ENCODE assay signal across 9 cellular contexts in the genomic region with DNA sequence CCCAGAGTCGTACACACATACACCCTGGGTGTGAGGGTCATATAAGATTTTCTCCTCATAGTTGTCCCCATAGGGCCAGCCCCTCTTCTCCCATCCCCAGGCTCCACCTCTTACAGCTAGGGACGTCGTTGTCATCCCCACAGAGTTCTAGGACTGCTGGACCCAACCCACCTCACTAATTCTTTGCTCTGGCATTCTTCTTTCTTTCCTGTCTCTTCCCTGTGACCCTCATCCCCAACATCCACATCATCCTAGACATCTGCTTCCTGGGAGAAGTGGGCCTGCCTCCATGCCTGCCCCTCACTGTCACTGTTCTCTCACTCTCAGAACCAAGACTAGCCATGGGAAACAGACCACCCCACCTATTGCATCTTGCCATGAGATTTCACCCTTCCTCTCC. TPM values are rescaled to one million over a fixed set of nuclear protein-coding genes. Genes with fewer than 3 reads are reported as not detected.
DNase-seq lines count a peak whose midpoint lies in the region; ATAC-seq and TF ChIP-seq lines count a peak whose summit lies in the region.
"Had no signal": no experiment of that assay in that cellular context is flagged by ENCODE, and none has a peak within 500 bp of the region (broad histone marks: within the 10 kb centered on the region; RNA-seq: fewer than 3 reads in every experiment).

No MANE protein-coding gene starts in this region.

- no peak overlapping the region for H3K27ac ChIP-seq in brain microvascular endothelial cell
- H3K27ac ChIP-seq in mesodermal cell (ENCODE audit: low read depth, low read length, severe bottlenecking), result no peak overlapping the region
- H3K27ac ChIP-seq in upper lobe of right lung, result peak overlapping the region; percentile 85

- WGBS in mesodermal cell (ENCODE audit: insufficient coverage in 2 of 2), 2 experiments, result 24 to 50% methylated on average over 2 to 3 of the region's 3 CpGs

- in situ Hi-C loops in brain microvascular endothelial cell (cut with HindIII; ENCODE audit: low pct_ligation_motif_present, low sequenced_read_pairs), result no loop called here

- ATAC-seq in upper lobe of right lung, result no peak
- ATAC-seq in GM21423 (IDR thresholded peaks at IDR 0.05; ENCODE audit: unreplicated experiment), result no peak

- H3K36me3 Mint-ChIP-seq in activated naive CD4-positive, alpha-beta T cell treated with anti-CD3 and anti-CD28 coated beads, Interleukin-2, amount 50 U/mL, for 24 hours, result peaks cover 19% of the 10 kb centered on the region

- no peak for DNase-seq in activated naive CD4-positive, alpha-beta T cell treated with Interleukin-2 at 50 U/mL for 16 hours
- DNase-seq in brain microvascular endothelial cell, result no peak
- DNase-seq in upper lobe of right lung, result no peak
- no peak for DNase-seq in NCI-H1417 treated with DMSO at 0.1 percent for 48 hours (lab: John Stamatoyannopoulos, UW)
- no peak for DNase-seq in NCI-H2107 (lab: John Stamatoyannopoulos, UW)
- DNase-seq: activated effector memory CD4-positive, alpha-beta T cell treated with anti-CD3 and anti-CD28 coated beads, Interleukin-2, amount 50 U/mL, for 16 hours had no signal

- no peaks in the 10 kb centered on the region for H3K36me3 ChIP-seq in brain microvascular endothelial cell (replicated peaks)
- peaks cover 43% of the 10 kb centered on the region for H3K36me3 ChIP-seq in mesodermal cell (ENCODE audit: control insufficient read depth, insufficient read depth, low read length)
- peaks cover 5% of the 10 kb centered on the region for H3K36me3 ChIP-seq in upper lobe of right lung

- H3K27me3 Mint-ChIP-seq in activated naive CD4-positive, alpha-beta T cell treated with anti-CD3 and anti-CD28 coated beads, Interleukin-2, amount 50 U/mL, for 24 hours, result no peaks in the 10 kb centered on the region

- peak overlapping the region; percentile 100 for H3K4me3 ChIP-seq in brain microvascular endothelial cell (ENCODE audit: low read depth, low read length)
- H3K4me3 ChIP-seq in mesodermal cell (ENCODE audit: extremely low read depth, insufficient read depth, low read length, poor library complexity, severe bottlenecking), result peak overlapping the region; percentile 98
- peak overlapping the region; percentile 100 for H3K4me3 ChIP-seq in upper lobe of right lung

- H3K9me3 ChIP-seq in mesodermal cell (ENCODE audit: control insufficient read depth, low read length), result no peaks in the 10 kb centered on the region
- H3K9me3 ChIP-seq in upper lobe of right lung, result no peaks in the 10 kb centered on the region

- H3K4me1 ChIP-seq in mesodermal cell (ENCODE audit: control insufficient read depth, insufficient read depth, low read length, poor library complexity, severe bottlenecking), result peaks cover 19% of the 10 kb centered on the region
- H3K4me1 ChIP-seq in upper lobe of right lung, result peaks cover 47% of the 10 kb centered on the region

- peak overlapping the region; percentile 90 for H3K4me3 Mint-ChIP-seq in activated naive CD4-positive, alpha-beta T cell treated with anti-CD3 and anti-CD28 coated beads, Interleukin-2, amount 50 U/mL, for 24 hours

- H3K4me1 Mint-ChIP-seq in activated naive CD4-positive, alpha-beta T cell treated with anti-CD3 and anti-CD28 coated beads, Interleukin-2, amount 50 U/mL, for 24 hours, result peaks cover 60% of the 10 kb centered on the region

- no peaks in the 10 kb centered on the region for H3K9me3 Mint-ChIP-seq in activated naive CD4-positive, alpha-beta T cell treated with anti-CD3 and anti-CD28 coated beads, Interleukin-2, amount 50 U/mL, for 24 hours

- intact Hi-C loops in upper lobe of right lung (cut with DNase I), result no loop called here

- H3K27me3 ChIP-seq in brain microvascular endothelial cell (replicated peaks), result no peaks in the 10 kb centered on the region
- no peaks in the 10 kb centered on the region for H3K27me3 ChIP-seq in upper lobe of right lung

- H3K27ac Mint-ChIP-seq in activated naive CD4-positive, alpha-beta T cell treated with anti-CD3 and anti-CD28 coated beads, Interleukin-2, amount 50 U/mL, for 24 hours, result peak overlapping the region; percentile 84

- no peak for TF ChIP-seq CTCF in brain microvascular endothelial cell (IDR thresholded peaks at IDR 0.05; ENCODE audit: low read depth, low read length, missing control alignments)
- no peak for TF ChIP-seq CTCF in upper lobe of right lung (IDR thresholded peaks at IDR 0.05)

RNA-seq across cellular contexts. Expression of gene PSMF1, which starts 1.1 kb away (rescaled TPM):
- 66.7 TPM for polyA plus RNA-seq in mesodermal cell (2013, experiment 1 of 2)
- 59.2 TPM for polyA plus RNA-seq in mesodermal cell (2013, experiment 2 of 2)
- total RNA-seq in upper lobe of right lung, result 133 TPM
